13 cellular contexts compared by ENCODE assay signal in the genomic region with DNA sequence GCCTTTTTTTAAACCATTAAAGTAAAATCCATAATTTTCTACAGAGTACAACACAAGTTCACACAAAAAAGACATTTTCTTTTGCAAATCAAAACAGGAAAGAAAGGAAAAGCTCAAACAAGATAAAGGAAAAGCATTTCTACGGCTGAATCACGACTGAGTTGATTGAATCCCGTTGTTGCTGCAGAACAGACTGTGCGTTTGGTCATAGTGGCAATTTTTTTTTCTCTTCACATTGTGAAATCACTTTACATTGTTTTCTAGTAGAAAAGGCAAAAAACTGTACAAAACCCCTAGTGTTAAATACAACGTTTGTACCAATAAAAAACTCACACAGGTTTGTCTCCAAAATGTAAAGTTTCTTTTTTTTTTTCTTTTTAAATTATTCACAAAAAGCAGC. TPM values are rescaled to one million over a fixed set of nuclear protein-coding genes. Genes with fewer than 3 reads are reported as not detected.
A peak's percentile ranks its signal among the peaks of the same experiment; 100 is the strongest.
DNase-seq lines count a peak whose midpoint lies in the region; ATAC-seq and TF ChIP-seq lines count a peak whose summit lies in the region.
"Had no signal": no experiment of that assay in that cellular context is flagged by ENCODE, and none has a peak within 500 bp of the region (broad histone marks: within the 10 kb centered on the region; RNA-seq: fewer than 3 reads in every experiment).

No MANE protein-coding gene starts in this region.

- CTCF ChIA-PET in WTC11 (lab: Charles Lee), result interaction anchor here (1.6 kb wide), 1 partner anchor 12 kb away, joined by 8 read pairs; no protein-coding TSS in a partner anchor

- H3K36me3 ChIP-seq in GM23338 (ENCODE audit: insufficient read depth) (peaks cover 26% of the 10 kb centered on the region), gastrocnemius medialis (peaks cover 0 to 30% of the 10 kb centered on the region in 2 donors)

- no peak for ATAC-seq in GM23338
- ATAC-seq in WTC11, result no peak
- ATAC-seq in gastrocnemius medialis, result no peak
- ATAC-seq: GM12878 had no signal

- intact Hi-C loops in gastrocnemius medialis (cut with DNase I; ENCODE audit: low total_unique reads), result no loop called here

- no peak for TF ChIP-seq POLR2A in gastrocnemius medialis (IDR thresholded peaks at IDR 0.05)

- H3K4me3 ChIP-seq in GM23338, result no peak overlapping the region
- no peak overlapping the region for H3K4me3 ChIP-seq in gastrocnemius medialis
- H3K4me3 ChIP-seq: GM12878 had no signal

- peaks cover 49% of the 10 kb centered on the region for H4K20me1 ChIP-seq in GM23338 (replicated peaks; ENCODE audit: insufficient read depth)

- H3K4me1 Mint-ChIP-seq in GM23338 (peaks cover 56% of the 10 kb centered on the region), WTC11 (peaks cover 61% of the 10 kb centered on the region), immature natural killer cell (peaks cover 4 to 8% of the 10 kb centered on the region in 2 donors)

- H3K4me2 ChIP-seq in GM23338, result no peak overlapping the region

- H3K9me2 ChIP-seq in GM23338 (ENCODE audit: insufficient read depth), result no peaks in the 10 kb centered on the region

- TF ChIP-seq CTCF in GM23338 (conservative IDR thresholded peaks at IDR 0.05; ENCODE audit: low read depth in 2 of 2), result no peak
- TF ChIP-seq CTCF in WTC11 (IDR thresholded peaks at IDR 0.05), result no peak
- no peak for TF ChIP-seq CTCF in gastrocnemius medialis (IDR thresholded peaks at IDR 0.05 in 4 of 5, conservative IDR thresholded peaks at IDR 0.05 in 1 of 5)

- DNase-seq in GM23338 (ENCODE audit: low spot score), result no peak
- no peak for DNase-seq in WTC11 (ENCODE audit: low spot score)
- peak; percentile 71 for DNase-seq in fibroblast of peridontal ligament (ENCODE audit: extremely low read depth)
- DNase-seq in gastrocnemius medialis, result no peak
- no peak for DNase-seq in NCI-H1436 (lab: John Stamatoyannopoulos, UW)
- no peak for DNase-seq in SKM-1 (lab: John Stamatoyannopoulos, UW; ENCODE audit: unreplicated experiment)
- DNase-seq in immature natural killer cell, result no peak
- DNase-seq in activated CD8-positive, alpha-beta memory T cell treated with anti-CD3 and anti-CD28 coated beads, Interleukin-2, amount 50 U/mL, for 48 hours, result no peak
- DNase-seq: activated CD4-positive, alpha-beta T cell treated with anti-CD3 and anti-CD28 coated beads for 48 hours; activated naive CD4-positive, alpha-beta T cell treated with Interleukin-2 at 50 U/mL for 16 hours; MM.1S had no signal

- peaks cover 19% of the 10 kb centered on the region; the same call in 1 of the 2 replicates for H3F3A ChIP-seq in GM23338 (replicated peaks; ENCODE audit: low read depth)

- H3K9me3 Mint-ChIP-seq in GM23338, result no peaks in the 10 kb centered on the region
- H3K9me3 Mint-ChIP-seq in WTC11, result no peaks in the 10 kb centered on the region
- H3K9me3 Mint-ChIP-seq in immature natural killer cell, result no peaks in the 10 kb centered on the region

- H3K27ac Mint-ChIP-seq in GM23338, result no peak overlapping the region
- peak overlapping the region; percentile 61 for H3K27ac Mint-ChIP-seq in WTC11
- H3K27ac Mint-ChIP-seq in immature natural killer cell, result peak overlapping the region in 2 of 6 donors; percentile 12 to 17

- H2AFZ ChIP-seq in GM23338, result no peak overlapping the region
- H2AFZ ChIP-seq: parathyroid adenoma had no signal

- no peak overlapping the region for H3K4me3 Mint-ChIP-seq in GM23338
- no peak overlapping the region for H3K4me3 Mint-ChIP-seq in WTC11
- H3K4me3 Mint-ChIP-seq in immature natural killer cell, result no peak overlapping the region

- H3K36me3 Mint-ChIP-seq in GM23338 (ENCODE audit: low read depth), result peaks cover 40% of the 10 kb centered on the region
- H3K36me3 Mint-ChIP-seq in WTC11, result peaks cover 19% of the 10 kb centered on the region
- H3K36me3 Mint-ChIP-seq in immature natural killer cell, result peaks cover 0 to 11% (median 7%) of the 10 kb centered on the region in 3 donors

- POLR2A ChIA-PET in WTC11 (lab: Charles Lee), result no interaction called here

- peak overlapping the region; percentile 85; the same call in 1 of the 2 replicates for H3K27ac ChIP-seq in GM23338 (ENCODE audit: low read depth)
- H3K27ac ChIP-seq in gastrocnemius medialis, result peak overlapping the region; percentile 38 to 68 (median 46)

- no peaks in the 10 kb centered on the region for H3K9me3 ChIP-seq in gastrocnemius medialis

- H3K4me1 ChIP-seq in GM23338 (ENCODE audit: insufficient read depth) (peaks cover 44% of the 10 kb centered on the region), gastrocnemius medialis (peaks cover 23 to 38% of the 10 kb centered on the region in 2 donors)

- in situ Hi-C loops in gastrocnemius medialis (cut with MboI; ENCODE audit: low sequenced_read_pairs in 4 of 4), result no loop called here

- H3K27me3 Mint-ChIP-seq in GM23338 (ENCODE audit: insufficient read depth, low read depth, poor library complexity) (peaks cover 16% of the 10 kb centered on the region), WTC11 (ENCODE audit: low read depth) (no peaks in the 10 kb centered on the region), immature natural killer cell (ENCODE audit: low read depth in 3 of 3) (peaks cover 0 to 2% (median 0%) of the 10 kb centered on the region in 3 donors)

- H3K79me2 ChIP-seq in GM23338 (replicated peaks; ENCODE audit: insufficient read depth), result peaks cover 65% of the 10 kb centered on the region

- H3K27me3 ChIP-seq in GM23338 (ENCODE audit: insufficient read depth) (no peaks in the 10 kb centered on the region), gastrocnemius medialis (no peaks in the 10 kb centered on the region)

TF ChIP-seq in GM23338, 12 proteins besides CTCF, POLR2A, EP300 and RAD21 (continues in another document):
- TF ChIP-seq ZNF114 (CRISPR knock-in tag; IDR thresholded peaks at IDR 0.05) (no peak), JUNB (IDR thresholded peaks at IDR 0.05; ENCODE audit: unreplicated experiment) (no peak), ZNF331 (CRISPR knock-in tag; IDR thresholded peaks at IDR 0.05; ENCODE audit: low read depth) (no peak), EZH2phosphoT487 (IDR thresholded peaks at IDR 0.05; ENCODE audit: unreplicated experiment) (no peak)
- TF ChIP-seq, protein P1, sequence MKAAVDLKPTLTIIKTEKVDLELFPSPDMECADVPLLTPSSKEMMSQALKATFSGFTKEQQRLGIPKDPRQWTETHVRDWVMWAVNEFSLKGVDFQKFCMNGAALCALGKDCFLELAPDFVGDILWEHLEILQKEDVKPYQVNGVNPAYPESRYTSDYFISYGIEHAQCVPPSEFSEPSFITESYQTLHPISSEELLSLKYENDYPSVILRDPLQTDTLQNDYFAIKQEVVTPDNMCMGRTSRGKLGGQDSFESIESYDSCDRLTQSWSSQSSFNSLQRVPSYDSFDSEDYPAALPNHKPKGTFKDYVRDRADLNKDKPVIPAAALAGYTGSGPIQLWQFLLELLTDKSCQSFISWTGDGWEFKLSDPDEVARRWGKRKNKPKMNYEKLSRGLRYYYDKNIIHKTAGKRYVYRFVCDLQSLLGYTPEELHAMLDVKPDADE (IDR thresholded peaks at IDR 0.05), result no peak

TF ChIP-seq in WTC11, 78 proteins besides CTCF, POLR2A, EP300 and RAD21 (continues in another document):
- no peak for TF ChIP-seq CBFB (CRISPR knock-in tag; IDR thresholded peaks at IDR 0.05; ENCODE audit: low read depth)
- TF ChIP-seq NR3C1 (CRISPR knock-in tag; conservative IDR thresholded peaks at IDR 0.05; ENCODE audit: low read depth), result no peak
- TF ChIP-seq ZNF396 (CRISPR knock-in tag; IDR thresholded peaks at IDR 0.05; ENCODE audit: borderline replicate concordance), result no peak
- no peak for TF ChIP-seq FOXJ3 (CRISPR knock-in tag; IDR thresholded peaks at IDR 0.05; ENCODE audit: borderline replicate concordance)
- no peak for TF ChIP-seq HMGA2 (CRISPR knock-in tag; IDR thresholded peaks at IDR 0.05)
- no peak for TF ChIP-seq ZNF121 (CRISPR knock-in tag; IDR thresholded peaks at IDR 0.05)
- no peak for TF ChIP-seq ZNF423 (CRISPR knock-in tag; IDR thresholded peaks at IDR 0.05)
- no peak for TF ChIP-seq ATF3 (CRISPR knock-in tag; conservative IDR thresholded peaks at IDR 0.05)
- no peak for TF ChIP-seq ELF4 (CRISPR knock-in tag; IDR thresholded peaks at IDR 0.05; ENCODE audit: low read depth)
- no peak for TF ChIP-seq E2F5 (CRISPR knock-in tag; IDR thresholded peaks at IDR 0.05)
- no peak for TF ChIP-seq SMAD4 (CRISPR knock-in tag; IDR thresholded peaks at IDR 0.05)
- TF ChIP-seq CREB1 (CRISPR knock-in tag; IDR thresholded peaks at IDR 0.05), result no peak
- TF ChIP-seq, protein P2, sequence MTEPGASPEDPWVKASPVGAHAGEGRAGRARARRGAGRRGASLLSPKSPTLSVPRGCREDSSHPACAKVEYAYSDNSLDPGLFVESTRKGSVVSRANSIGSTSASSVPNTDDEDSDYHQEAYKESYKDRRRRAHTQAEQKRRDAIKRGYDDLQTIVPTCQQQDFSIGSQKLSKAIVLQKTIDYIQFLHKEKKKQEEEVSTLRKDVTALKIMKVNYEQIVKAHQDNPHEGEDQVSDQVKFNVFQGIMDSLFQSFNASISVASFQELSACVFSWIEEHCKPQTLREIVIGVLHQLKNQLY (CRISPR knock-in tag; IDR thresholded peaks at IDR 0.05), result no peak

RNA-seq across cellular contexts. Expression of gene RAPSN, which starts 17.3 kb away (rescaled TPM):
- 0.17 TPM in 1 of 2 replicates, not detected in the other for total RNA-seq in GM23338 (2014; rRNA removed; shearing (Covaris generic))
- polyA plus RNA-seq in GM23338 (2016; fragmentation: Nextera tagmentation; extraction: Ambion mirVana) (0.23 and 0.59 TPM in 2 replicates), immature natural killer cell (not detected)
- total RNA-seq in WTC11 (2021) (0.32 to 0.66 TPM (median 0.34 TPM) in 3 replicates), gastrocnemius medialis (10 to 100 TPM; 48.9 to 68.6 (median 59.4) TPM)

RNA-seq across cellular contexts. Expression of gene PSMC3, which starts 40.0 kb away (rescaled TPM):
- total RNA-seq in GM23338 (2014; rRNA removed; shearing (Covaris generic)), result 147 and 149 TPM in 2 replicates
- polyA plus RNA-seq in GM23338 (2016; fragmentation: Nextera tagmentation; extraction: Ambion mirVana) (173 and 190 TPM in 2 replicates), immature natural killer cell (100 to 1,000 TPM; 157 to 207 (median 184) TPM)
- total RNA-seq in WTC11 (2021) (141 to 162 TPM (median 143 TPM) in 3 replicates), gastrocnemius medialis (100 to 1,000 TPM; 243 to 350 (median 329) TPM)

RNA-seq across cellular contexts. Expression of gene SLC39A13, which starts 57.8 kb away (rescaled TPM):
- 32.7 TPM in 2 replicates for total RNA-seq in GM23338 (2014; rRNA removed; shearing (Covaris generic))
- polyA plus RNA-seq in GM23338 (2016; fragmentation: Nextera tagmentation; extraction: Ambion mirVana) (15.8 TPM in 2 replicates), immature natural killer cell (10 to 100 TPM; 22.1 to 33.2 (median 27.7) TPM)
- total RNA-seq in WTC11 (2021) (32.8 to 38.2 TPM (median 35.1 TPM) in 3 replicates), gastrocnemius medialis (10 to 100 TPM; 16.8 to 48.9 (median 25.6) TPM)

Comparison
In these comparisons a context has a peak if more than half of its experiments do, and no peak if none do; other contexts are left out.
1. RNA of gene RAPSN, which starts 17.3 kb away (total RNA-seq): 48.9 to 68.6 TPM in gastrocnemius medialis; 0.32 to 0.66 TPM in WTC11 and 0.17 TPM in GM23338; every median in the first group is over 10 times any median in the second.